ENCODE assay signal across 1 cellular context in genomic region chr1:154453155-154453554, GRCh38.
TF ChIP-seq lines count a peak whose summit lies in the region.

No MANE protein-coding gene starts in this region.

TF ChIP-seq in IMR-90, 13 proteins besides CTCF, POLR2A, EP300 and RAD21:
- TF ChIP-seq SMC3 (IDR thresholded peaks at IDR 0.05; ENCODE audit: low read depth, low read length) (no peak), CHD1 (IDR thresholded peaks at IDR 0.05; ENCODE audit: low read depth, low read length) (no peak), CEBPB (IDR thresholded peaks at IDR 0.05; ENCODE audit: low read depth, low read length) (no peak), MXI1 (IDR thresholded peaks at IDR 0.05; ENCODE audit: borderline replicate concordance, low read depth, low read length) (no peak), MAZ (IDR thresholded peaks at IDR 0.05; ENCODE audit: borderline replicate concordance, low read depth, low read length) (no peak), BHLHE40 (IDR thresholded peaks at IDR 0.05; ENCODE audit: low read depth, low read length) (no peak), USF2 (IDR thresholded peaks at IDR 0.05; ENCODE audit: low read depth, low read length) (no peak), NFE2L2 (IDR thresholded peaks at IDR 0.05; ENCODE audit: low read depth, low read length) (no peak), RCOR1 (IDR thresholded peaks at IDR 0.05; ENCODE audit: insufficient replicate concordance, low read length) (no peak), RFX5 (IDR thresholded peaks at IDR 0.05; ENCODE audit: low read depth, low read length) (no peak), ELK1 (IDR thresholded peaks at IDR 0.05; ENCODE audit: borderline replicate concordance, low read depth, low read length) (no peak), FOS (IDR thresholded peaks at IDR 0.05; ENCODE audit: low read depth, low read length) (no peak), MAFK (IDR thresholded peaks at IDR 0.05; ENCODE audit: low read depth, low read length) (no peak)
TF ChIP-seq in IMR-90: peak in this region for 0.
